17 cellular contexts compared by ENCODE assay signal in genomic region chr15:85770722-85771041, GRCh38. TPM values are rescaled to one million over a fixed set of nuclear protein-coding genes. Genes with fewer than 3 reads are reported as not detected.
DNase-seq lines count a peak whose midpoint lies in the region; ATAC-seq and TF ChIP-seq lines count a peak whose summit lies in the region.
"Had no signal": no experiment of that assay in that cellular context is flagged by ENCODE, and none has a peak within 500 bp of the region (broad histone marks: within the 10 kb centered on the region; RNA-seq: fewer than 3 reads in every experiment).

No MANE protein-coding gene starts in this region.

- H3K9me3 ChIP-seq in right cardiac atrium (ENCODE audit: control insufficient read depth, low read length) (no peaks in the 10 kb centered on the region), psoas muscle (no peaks in the 10 kb centered on the region)

- H3K36me3 Mint-ChIP-seq in type B pancreatic cell, result no peaks in the 10 kb centered on the region
- H3K36me3 Mint-ChIP-seq: CD14-positive monocyte had no signal

- H3K27me3 ChIP-seq in right cardiac atrium (ENCODE audit: control insufficient read depth, insufficient read depth) (no peaks in the 10 kb centered on the region), psoas muscle (ENCODE audit: insufficient read depth in 3 of 3, low read length in 2 of 3) (no peaks in the 10 kb centered on the region)

- H3K27me3 Mint-ChIP-seq in type B pancreatic cell, result no peaks in the 10 kb centered on the region

- no peak overlapping the region for H3K4me3 ChIP-seq in right cardiac atrium (ENCODE audit: low read length)
- H3K4me3 ChIP-seq in psoas muscle, result no peak overlapping the region
- H3K4me3 ChIP-seq: PC-9 had no signal

- H3K9me3 Mint-ChIP-seq in type B pancreatic cell, result no peaks in the 10 kb centered on the region

- H3K27ac ChIP-seq in right cardiac atrium (ENCODE audit: low read length), result no peak overlapping the region
- peak overlapping the region; percentile 70 for H3K27ac ChIP-seq in psoas muscle
- H3K27ac ChIP-seq: PC-9 had no signal

- peaks cover 24% of the 10 kb centered on the region for H3K4me1 Mint-ChIP-seq in type B pancreatic cell (ENCODE audit: unreplicated experiment)

- H3K27ac Mint-ChIP-seq in type B pancreatic cell, result no peak overlapping the region

- peaks cover 0 to 13% of the 10 kb centered on the region in 2 donors for H3K36me3 ChIP-seq in psoas muscle (ENCODE audit: insufficient read depth in 1 of 2, low read depth in 1 of 2)

- H3K4me1 ChIP-seq in right cardiac atrium (ENCODE audit: control insufficient read depth, insufficient read depth, low read length) (peaks cover 12% of the 10 kb centered on the region), psoas muscle (peaks cover 42% of the 10 kb centered on the region)

- no peak for ATAC-seq in right cardiac atrium
- no peak for ATAC-seq in left cardiac atrium
- peak; percentile 60 for ATAC-seq in left lobe of liver
- no peak for ATAC-seq in psoas muscle
- ATAC-seq in GM18909 (IDR thresholded peaks at IDR 0.05; ENCODE audit: poor library complexity, unreplicated experiment), result no peak

- 94% methylated on average over 7 of the region's 7 CpGs for WGBS in right cardiac atrium
- 92 to 98% (median 95%) methylated on average over 7 of the region's 7 CpGs for WGBS in psoas muscle, 3 donors

- DNase-seq in right cardiac atrium (peak in 2 of 3 donors; percentile 49 to 63), left cardiac atrium (no peak), left lobe of liver (ENCODE audit: low spot score) (peak; percentile 85), psoas muscle (no peak), AML-193 (lab: John Stamatoyannopoulos, UW) (no peak), NCI-H2029 treated with DMSO at 0.1 percent for 48 hours (lab: John Stamatoyannopoulos, UW) (no peak), type B pancreatic cell (ENCODE audit: extremely low spot score, unreplicated experiment) (no peak)
- DNase-seq: GF-D8, GOT3, KG1, NCI-H1436, NCI-H2029, NCI-H2171 treated with DMSO at 0.1 percent for 48 hours, NCI-H510A treated with DMSO at 0.1 percent for 48 hours, PC-9 had no signal

- no peak overlapping the region for H3K4me3 Mint-ChIP-seq in type B pancreatic cell
- H3K4me3 Mint-ChIP-seq: CD14-positive monocyte had no signal

- TF ChIP-seq CTCF in psoas muscle (IDR thresholded peaks at IDR 0.05), result no peak
- TF ChIP-seq CTCF in type B pancreatic cell (conservative IDR thresholded peaks at IDR 0.05), result no peak

- intact Hi-C loops in right cardiac atrium (cut with DNase I), result no loop called here
- intact Hi-C loops in left cardiac atrium (cut with DNase I), result no loop called here
- intact Hi-C loops in psoas muscle (cut with DNase I), result no loop called here

RNA-seq across cellular contexts. Expression of gene KLHL25, which starts 24.0 kb away (rescaled TPM):
- total RNA-seq in right cardiac atrium (1 to 10 TPM; 3.4 to 6.6 (median 5.3) TPM), left cardiac atrium (1 to 10 TPM; 5.9 to 7.3 TPM), left lobe of liver (6.7 TPM), psoas muscle (10 to 100 TPM in 2 of 4 donors, 1 to 10 TPM in 2; 5.5 to 15.7 (median 10.6) TPM), type B pancreatic cell (ENCODE audit: low replicate concordance) (6.9 and 12.3 TPM in 2 replicates)
- polyA plus RNA-seq in right cardiac atrium (4.1 TPM), psoas muscle (10 to 100 TPM in 1 of 3 donors, 1 to 10 TPM in 2; 3.8 to 12.1 (median 6.8) TPM)

Comparison
In these comparisons a context has a peak if more than half of its experiments do, and no peak if none do; other contexts are left out.
1. DNase-seq: peak in right cardiac atrium (2 of 3) and left lobe of liver (single experiment); none in left cardiac atrium (single experiment), psoas muscle (0 of 2), AML-193 (0 of 2), NCI-H2029 treated with DMSO at 0.1 percent for 48 hours (single experiment) and type B pancreatic cell (single experiment).